Comparison of ENCODE assay signal across 11 cellular contexts in the genomic region with DNA sequence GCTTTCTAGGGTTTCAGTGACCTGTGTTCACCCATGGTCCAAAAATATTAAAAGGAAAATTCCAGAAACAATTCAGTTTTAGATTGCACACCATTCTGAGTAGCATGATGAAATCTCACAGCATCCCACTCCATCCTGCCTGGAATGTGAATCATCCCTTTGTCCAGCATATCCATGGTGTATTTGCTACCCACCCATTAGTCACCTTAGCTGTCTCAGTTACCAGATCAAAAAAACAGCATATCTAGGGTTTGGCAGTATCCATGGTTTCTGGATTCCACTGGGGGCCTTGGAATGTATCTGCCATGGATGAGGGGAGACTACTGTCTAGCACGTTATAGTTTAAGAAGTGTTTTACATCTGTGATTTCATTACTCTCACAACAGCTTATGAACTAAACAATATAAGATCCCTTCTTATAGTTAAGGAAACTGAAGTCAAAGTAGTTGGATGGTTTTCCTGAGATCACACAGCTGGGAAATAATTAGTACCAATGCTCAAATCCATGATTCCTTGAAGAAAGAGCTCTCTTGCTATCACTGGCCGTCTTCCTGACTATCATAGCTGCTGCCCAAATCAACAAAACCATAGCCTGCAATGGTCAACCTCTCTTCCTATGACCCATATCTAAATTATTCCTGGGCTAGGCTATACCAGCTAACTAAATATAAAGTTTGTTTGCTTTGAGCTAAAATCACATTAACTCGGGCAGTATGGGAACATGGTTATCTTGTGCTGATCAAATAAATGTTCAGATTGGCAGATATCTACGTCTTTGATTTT.
DNase-seq lines count a peak whose midpoint lies in the region; ATAC-seq and TF ChIP-seq lines count a peak whose summit lies in the region.
"Had no signal": no experiment of that assay in that cellular context is flagged by ENCODE, and none has a peak within 500 bp of the region (broad histone marks: within the 10 kb centered on the region; RNA-seq: fewer than 3 reads in every experiment).

No MANE protein-coding gene starts in this region.

- H3K4me3 Mint-ChIP-seq in T-helper 17 cell = no peak overlapping the region

- H3K4me3 ChIP-seq in fibroblast of pulmonary artery (replicated peaks; ENCODE audit: low read depth, low read length) (no peak overlapping the region), skeletal muscle satellite cell (ENCODE audit: low read length) (no peak overlapping the region)
- H3K4me3 ChIP-seq: SK-N-MC had no signal

- H3K4me1 ChIP-seq in skeletal muscle satellite cell (ENCODE audit: control insufficient read depth, insufficient read depth, low read length) = peaks cover 57% of the 10 kb centered on the region

- intact Hi-C loops in Right ventricle myocardium superior (cut with DNase I) = no loop called here

- H3K36me3 ChIP-seq in skeletal muscle satellite cell (ENCODE audit: insufficient read depth, low read length) = peaks cover 51% of the 10 kb centered on the region

- peaks cover 31% of the 10 kb centered on the region for H3K4me1 Mint-ChIP-seq in T-helper 17 cell

- H3K9me3 ChIP-seq in T-helper 17 cell (ENCODE audit: control insufficient read depth, low read length, poor library complexity, severe bottlenecking) (no peaks in the 10 kb centered on the region), skeletal muscle satellite cell (replicated peaks; ENCODE audit: low read length) (no peaks in the 10 kb centered on the region)

- H3K27ac Mint-ChIP-seq in T-helper 17 cell = peak overlapping the region; percentile 90

- H3K36me3 Mint-ChIP-seq in T-helper 17 cell (ENCODE audit: low read depth) = peaks cover 11% of the 10 kb centered on the region

- H3K4me2 ChIP-seq in skeletal muscle satellite cell (ENCODE audit: low read length) = peak overlapping the region; percentile 53

- DNase-seq in EL (peak; percentile 93), T-helper 17 cell (no peak), fibroblast of pulmonary artery (ENCODE audit: low read depth) (peak; percentile 94), SIG-M5 treated with dmso at 0.1 percent for 504 hours (lab: John Stamatoyannopoulos, UW; ENCODE audit: unreplicated experiment) (no peak), Right ventricle myocardium superior (no peak)
- DNase-seq: activated T-cell treated with anti-CD3 and anti-CD28 coated beads, Interleukin-2, amount 50 U/mL, for 48 hours; NCI-H1694 treated with DMSO at 0.1 percent for 48 hours had no signal

- peak overlapping the region; percentile 73 for H3K9ac ChIP-seq in skeletal muscle satellite cell (ENCODE audit: low read depth, low read length)

- no peak for TF ChIP-seq CTCF in fibroblast of pulmonary artery (IDR thresholded peaks at IDR 0.05; ENCODE audit: low read length, missing control alignments)

- no peaks in the 10 kb centered on the region for H3K27me3 ChIP-seq in skeletal muscle satellite cell (ENCODE audit: control insufficient read depth, insufficient read depth, low read length)

- ATAC-seq in T-helper 17 cell = no peak
- no peak for ATAC-seq in GM21717 (IDR thresholded peaks at IDR 0.05; ENCODE audit: unreplicated experiment)
- ATAC-seq in HG03135 (IDR thresholded peaks at IDR 0.05; ENCODE audit: unreplicated experiment) = no peak
- no peak for ATAC-seq in Right ventricle myocardium superior (ENCODE audit: poor library complexity)

- H3K27me3 Mint-ChIP-seq in T-helper 17 cell = no peaks in the 10 kb centered on the region

Comparison
In these comparisons a context has a peak if more than half of its experiments do, and no peak if none do; other contexts are left out.
1. DNase-seq: peak in EL (single experiment) and fibroblast of pulmonary artery (single experiment); none in T-helper 17 cell (0 of 3), SIG-M5 treated with dmso at 0.1 percent for 504 hours (single experiment) and Right ventricle myocardium superior (single experiment).